ENCODE assay signal across 7 cellular contexts in the genomic region with DNA sequence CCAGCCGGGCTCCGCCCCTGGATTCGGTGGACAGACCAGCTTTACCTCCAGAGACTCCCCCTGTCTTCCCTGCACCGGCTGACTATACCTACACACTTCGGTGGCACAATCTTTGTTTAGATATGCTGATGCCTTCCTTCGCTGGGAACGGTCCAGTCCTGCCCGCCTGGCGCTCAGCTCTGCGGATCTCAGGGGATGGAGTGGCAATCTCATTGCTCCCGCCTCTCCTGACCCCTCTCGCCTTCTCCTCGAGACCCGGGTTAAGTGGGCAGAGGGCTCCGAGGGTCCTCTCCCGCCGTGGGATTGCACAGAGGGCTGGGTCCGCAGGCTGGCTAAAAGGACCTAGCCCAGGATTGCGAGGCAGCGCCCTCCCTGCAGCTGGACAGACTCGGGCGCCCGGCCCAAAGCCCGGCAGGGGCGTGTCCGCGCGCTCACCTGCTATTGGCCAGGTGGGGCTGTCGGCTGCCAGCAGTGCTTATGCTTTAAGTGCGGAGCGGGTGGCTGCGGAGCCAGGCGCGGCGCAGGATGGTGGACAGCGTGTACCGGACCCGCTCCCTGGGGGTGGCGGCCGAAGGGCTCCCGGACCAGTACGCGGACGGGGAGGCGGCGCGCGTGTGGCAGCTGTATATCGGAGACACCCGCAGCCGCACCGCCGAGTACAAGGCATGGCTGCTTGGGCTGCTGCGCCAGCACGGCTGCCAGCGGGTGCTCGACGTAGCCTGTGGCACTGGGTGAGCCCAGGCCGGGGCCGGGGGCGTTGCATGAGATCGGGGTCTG. TPM values are rescaled to one million over a fixed set of nuclear protein-coding genes. Genes with fewer than 3 reads are reported as not detected.
DNase-seq lines count a peak whose midpoint lies in the region; ATAC-seq and FAIRE-seq lines count a peak whose summit lies in the region.

A gene (plus strand): TSS at position 512 of the 777 bp plus-strand sequence. CDS start 14 bp downstream, at position 526.

- peak; percentile 77 to 81 for ATAC-seq in right cardiac atrium
- no peak for ATAC-seq in GM21786 (IDR thresholded peaks at IDR 0.05; ENCODE audit: unreplicated experiment)
- ATAC-seq in GM19328 (IDR thresholded peaks at IDR 0.05; ENCODE audit: unreplicated experiment), result no peak

- H3K4me1 ChIP-seq in NT2/D1 (ENCODE audit: insufficient read depth, insufficient read length), result peaks cover 15% of the 10 kb centered on the region
- H3K4me1 ChIP-seq in adipocyte (ENCODE audit: control insufficient read depth, insufficient read depth, low read length), result peaks cover 11% of the 10 kb centered on the region
- H3K4me1 ChIP-seq in right cardiac atrium (ENCODE audit: control insufficient read depth, insufficient read depth, low read length), result no peaks in the 10 kb centered on the region

- peaks cover 35% of the 10 kb centered on the region for H3K36me3 ChIP-seq in NT2/D1 (ENCODE audit: insufficient read depth, insufficient read length, low read length)
- H3K36me3 ChIP-seq in adipocyte (ENCODE audit: control insufficient read depth, insufficient read depth, low read length, severe bottlenecking), result peaks cover 12% of the 10 kb centered on the region

- H3K27me3 ChIP-seq in NT2/D1 (ENCODE audit: insufficient read depth, insufficient read length) (peaks cover 18% of the 10 kb centered on the region), adipocyte (replicated peaks; ENCODE audit: control insufficient read depth, insufficient read depth, low read length) (no peaks in the 10 kb centered on the region), right cardiac atrium (ENCODE audit: control insufficient read depth, insufficient read depth) (no peaks in the 10 kb centered on the region)

- H3K9me3 ChIP-seq in NT2/D1 (ENCODE audit: insufficient read depth, low read length) (no peaks in the 10 kb centered on the region), adipocyte (ENCODE audit: control insufficient read depth, low read length) (no peaks in the 10 kb centered on the region), right cardiac atrium (ENCODE audit: control insufficient read depth, low read length) (no peaks in the 10 kb centered on the region)

- H3K4me3 ChIP-seq in NT2/D1 (ENCODE audit: insufficient read length, low read depth) (peak within 1 kb of the TSS; percentile 41), adipocyte (ENCODE audit: low read length) (peak within 1 kb of the TSS; percentile 77), right cardiac atrium (ENCODE audit: low read length) (peak within 1 kb of the TSS; percentile 29)

- H3K9ac ChIP-seq in NT2/D1 (ENCODE audit: insufficient read length, low read depth) (peak within 1 kb of the TSS; percentile 63), adipocyte (ENCODE audit: low read length) (peak within 1 kb of the TSS; percentile 24)

- FAIRE-seq in GM19239 (lab: Jason Lieb, UNC), result no peak

- H3K27ac ChIP-seq in right cardiac atrium (ENCODE audit: low read length), result no peak within 1 kb of the TSS

- intact Hi-C loops in right cardiac atrium (cut with DNase I), result no loop called here

- 2% methylated on average over 62 of the region's 62 CpGs for WGBS in right cardiac atrium

- DNase-seq in GM19239 (ENCODE audit: insufficient read length, low spot score) (peak; percentile 43), NT2/D1 (ENCODE audit: low read depth, low spot score) (no peak), adipocyte (ENCODE audit: low read depth) (peak; percentile 32), right cardiac atrium (peak; percentile 47 to 83 (median 82)), retina (peak; percentile 78)

RNA-seq across cellular contexts. Expression of the gene that starts here (rescaled TPM):
- total RNA-seq in right cardiac atrium, result 1 to 10 TPM in 1 of 4 donors, under 1 TPM in 3; 0.43 to 5.8 (median 0.83) TPM
- polyA plus RNA-seq in right cardiac atrium, result 3.0 TPM

Comparison
In these comparisons a context has a peak if more than half of its experiments do, and no peak if none do; other contexts are left out.
1. ATAC-seq: peak in right cardiac atrium (2 of 2); none in GM21786 (single experiment) and GM19328 (single experiment).
2. Peak in every context shown above with its lines, with median percentiles within 50 percentile points of each other: H3K4me3 ChIP-seq.